In the genomic region with DNA sequence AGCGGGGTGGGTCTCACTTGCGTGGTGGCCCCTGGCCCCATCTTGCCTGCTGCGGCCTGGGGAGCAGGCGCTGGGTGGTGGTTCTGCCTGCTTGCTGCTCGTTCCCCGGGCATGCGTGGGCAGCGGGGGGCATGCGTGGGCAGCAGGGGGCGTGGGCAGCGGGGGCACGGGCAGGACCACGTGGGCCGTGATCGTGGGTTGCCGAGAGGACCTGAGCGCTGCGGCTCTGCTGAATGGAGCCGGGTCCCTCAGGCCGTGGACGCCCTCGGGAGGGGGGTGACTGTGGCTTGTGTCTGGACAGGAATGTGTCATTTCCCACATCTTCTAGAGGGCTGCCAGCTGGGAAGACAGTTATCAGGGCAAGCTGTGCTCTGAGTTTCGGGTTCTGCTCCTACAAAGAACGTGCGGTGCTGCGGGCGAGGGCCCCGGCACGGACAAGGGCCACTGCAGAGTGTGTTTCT, we compare ENCODE assay signal across 21 cellular contexts. TPM values are rescaled to one million over a fixed set of nuclear protein-coding genes. Genes with fewer than 3 reads are reported as not detected.
A peak's percentile ranks its signal among the peaks of the same experiment; 100 is the strongest.
DNase-seq lines count a peak whose midpoint lies in the region; ATAC-seq, FAIRE-seq and TF ChIP-seq lines count a peak whose summit lies in the region.
"Had no signal": no experiment of that assay in that cellular context is flagged by ENCODE, and none has a peak within 500 bp of the region (broad histone marks: within the 10 kb centered on the region; RNA-seq: fewer than 3 reads in every experiment).

No MANE protein-coding gene starts in this region.

- RAD21 ChIA-PET in HCT116 (lab: Charles Lee; ENCODE audit: low non-redundant PET in 1 of 2, low total read pairs in 2 of 2, uncharacterized antibody in 2 of 2, unreplicated experiment in 2 of 2) = no interaction called here

- peaks cover 24% of the 10 kb centered on the region for H3K79me2 ChIP-seq in HepG2 (ENCODE audit: insufficient read depth, low read length)
- no peaks in the 10 kb centered on the region for H3K79me2 ChIP-seq in HCT116 (ENCODE audit: insufficient read depth, low read length)

- POLR2A ChIA-PET in HepG2 (lab: Yijun Ruan, JAX) (interaction anchor here (1.1 to 8.9 kb wide), 3 partner anchors 8 to 42 kb away, joined by 3 to 218 read pairs (median 5); a partner anchor contains a TSS), HCT116 (lab: Charles Lee) (no interaction called here)

- H3K4me3 Mint-ChIP-seq in type B pancreatic cell (no peak overlapping the region), immature natural killer cell (no peak overlapping the region)
- H3K4me3 Mint-ChIP-seq: activated CD4-positive, alpha-beta T cell treated with anti-CD3 and anti-CD28 coated beads for 36 hours; nephron had no signal

- H3K4me2 ChIP-seq in HepG2 (ENCODE audit: low read depth, low read length) = no peak overlapping the region
- H3K4me2 ChIP-seq in HCT116 (ENCODE audit: low read length) = no peak overlapping the region

- H3K4me1 ChIP-seq in HepG2 (ENCODE audit: insufficient read depth, low read length) = peaks cover 41% of the 10 kb centered on the region
- H3K4me1 ChIP-seq in right lobe of liver = peaks cover 0 to 26% (median 11%) of the 10 kb centered on the region in 4 donors
- no peaks in the 10 kb centered on the region for H3K4me1 ChIP-seq in HCT116 (ENCODE audit: control insufficient read depth in 1 of 2, insufficient read depth in 2 of 2, low read length in 2 of 2)

- H3K27me3 Mint-ChIP-seq in type B pancreatic cell = no peaks in the 10 kb centered on the region
- H3K27me3 Mint-ChIP-seq in immature natural killer cell (ENCODE audit: low read depth in 3 of 3) = peaks cover 12 to 16% (median 14%) of the 10 kb centered on the region in 3 donors
- H3K27me3 Mint-ChIP-seq: activated CD4-positive, alpha-beta T cell treated with anti-CD3 and anti-CD28 coated beads for 36 hours; CD8-positive, alpha-beta memory T cell had no signal

- peaks cover 26% of the 10 kb centered on the region for H3K4me1 Mint-ChIP-seq in type B pancreatic cell (ENCODE audit: unreplicated experiment)
- H3K4me1 Mint-ChIP-seq in immature natural killer cell = peaks cover 16 to 20% of the 10 kb centered on the region in 2 donors

- TF ChIP-seq CTCF in HepG2 (CRISPR knock-in tag; IDR thresholded peaks at IDR 0.05) (no peak; the same call in 1 of the 2 replicates), right lobe of liver (IDR thresholded peaks at IDR 0.05) (no peak), HCT116 (IDR thresholded peaks at IDR 0.05 in 2 of 3, conservative IDR thresholded peaks at IDR 0.05 in 1 of 3; ENCODE audit: borderline replicate concordance in 1 of 3, insufficient read depth in 1 of 3, low read depth in 2 of 3, low read length in 2 of 3) (no peak), type B pancreatic cell (conservative IDR thresholded peaks at IDR 0.05) (no peak)

- in situ Hi-C loops in HepG2 (cut with HindIII; ENCODE audit: extremely low pct_ligation_motif_present, low pct_unique_long_range_greater_than_20kb) = no loop called here

- ATAC-seq in HepG2 (no peak), right lobe of liver (no peak), HCT116 (no peak)
- ATAC-seq: activated CD4-positive, alpha-beta T cell treated with anti-CD3 and anti-CD28 coated beads for 36 hours had no signal

- no peaks in the 10 kb centered on the region for H3K9me3 Mint-ChIP-seq in type B pancreatic cell
- no peaks in the 10 kb centered on the region for H3K9me3 Mint-ChIP-seq in immature natural killer cell
- H3K9me3 Mint-ChIP-seq: CD8-positive, alpha-beta memory T cell; nephron had no signal

- no peaks in the 10 kb centered on the region for H3K36me3 Mint-ChIP-seq in type B pancreatic cell
- H3K36me3 Mint-ChIP-seq in immature natural killer cell = peaks cover 0 to 4% (median 0%) of the 10 kb centered on the region in 3 donors

- DNase-seq in HepG2 (ENCODE audit: low spot score) (no peak), right lobe of liver (no peak), HCT116 (ENCODE audit: low read depth, low spot score) (no peak), iPS-NIHi7 (ENCODE audit: extremely low spot score) (peak; percentile 7), type B pancreatic cell (ENCODE audit: extremely low spot score, unreplicated experiment) (peak; percentile 64), HuH-7.5 (ENCODE audit: low spot score) (no peak), immature natural killer cell (no peak), inferior parietal cortex (ENCODE audit: extremely low spot score) (no peak)
- DNase-seq: activated CD4-positive, alpha-beta T cell treated with anti-CD3 and anti-CD28 coated beads for 36 hours; activated naive CD4-positive, alpha-beta T cell treated with anti-CD3 and anti-CD28 coated beads, Interleukin-2, amount 50 U/mL, for 16 hours; CD8-positive, alpha-beta memory T cell; NCI-H1092 treated with DMSO at 0.1 percent for 48 hours; NCI-H1930; NCI-H226; NCI-H774; SIG-M5; stimulated activated naive CD4-positive, alpha-beta T cell; T-helper 1 cell had no signal

- TF ChIP-seq POLR2A in HepG2 (IDR thresholded peaks at IDR 0.05; ENCODE audit: insufficient read depth in 1 of 2, low read depth in 2 of 2, low read length in 2 of 2) = no peak
- no peak for TF ChIP-seq POLR2A in right lobe of liver (IDR thresholded peaks at IDR 0.05)
- no peak for TF ChIP-seq POLR2A in HCT116 (IDR thresholded peaks at IDR 0.05; ENCODE audit: borderline replicate concordance, extremely low read depth, insufficient read depth, insufficient read length)

- H2AFZ ChIP-seq in HepG2 (ENCODE audit: low read length) (no peak overlapping the region), HCT116 (ENCODE audit: low read depth, low read length, poor library complexity, severe bottlenecking) (no peak overlapping the region)

- H3K27ac ChIP-seq in HepG2 (ENCODE audit: extremely low read length, insufficient read depth, low read length) = peak overlapping the region; percentile 52
- H3K27ac ChIP-seq in right lobe of liver = no peak overlapping the region
- H3K27ac ChIP-seq in HCT116 (ENCODE audit: low read depth, low read length) = no peak overlapping the region

- no peak overlapping the region for H3K27ac Mint-ChIP-seq in type B pancreatic cell
- H3K27ac Mint-ChIP-seq in immature natural killer cell = no peak overlapping the region
- H3K27ac Mint-ChIP-seq: activated CD4-positive, alpha-beta T cell treated with anti-CD3 and anti-CD28 coated beads for 36 hours; nephron had no signal

- no peaks in the 10 kb centered on the region for H3K9me3 ChIP-seq in HepG2 (ENCODE audit: low read length)
- H3K9me3 ChIP-seq in right lobe of liver = no peaks in the 10 kb centered on the region
- H3K9me3 ChIP-seq in HCT116 (ENCODE audit: control insufficient read depth in 1 of 2, insufficient read depth in 1 of 2, low read depth in 1 of 2, low read length in 2 of 2) = no peaks in the 10 kb centered on the region

- TF ChIP-seq RAD21 in HepG2 (CRISPR knock-in tag; IDR thresholded peaks at IDR 0.05) (no peak), HCT116 (IDR thresholded peaks at IDR 0.05; ENCODE audit: low read depth) (no peak)

- H3K4me3 ChIP-seq in HepG2 (replicated peaks in 1 of 3; ENCODE audit: insufficient read depth in 1 of 3, low read depth in 2 of 3, low read length in 3 of 3) (no peak overlapping the region), right lobe of liver (no peak overlapping the region), HCT116 (replicated peaks in 1 of 2; ENCODE audit: low read depth in 1 of 2, low read length in 2 of 2) (no peak overlapping the region)

- H4K20me1 ChIP-seq in HepG2 (ENCODE audit: insufficient read depth, low read length) (no peaks in the 10 kb centered on the region), HCT116 (ENCODE audit: insufficient read depth) (no peaks in the 10 kb centered on the region)

- H3K27me3 ChIP-seq in HepG2 (ENCODE audit: control insufficient read depth in 1 of 2, insufficient read depth in 2 of 2, low read length in 2 of 2) (no peaks in the 10 kb centered on the region; a peak in 1 of 5 replicates), right lobe of liver (no peaks in the 10 kb centered on the region), HCT116 (ENCODE audit: insufficient read depth, low read length) (no peaks in the 10 kb centered on the region)

- BruUV-seq in HepG2 (replicated peaks; lab: Mats Ljungman, UMichigan) (no TSS peak), HCT116 (replicated peaks; lab: Mats Ljungman, UMichigan) (TSS peak; percentile 32)

- H3K9ac ChIP-seq in HepG2 (ENCODE audit: insufficient read depth, low read depth, low read length) (no peak overlapping the region), HCT116 (ENCODE audit: low read length) (no peak overlapping the region)

- CTCF ChIA-PET in HepG2 (lab: Yijun Ruan, JAX; ENCODE audit: low intra/inter-chr PET ratio, low total read pairs) = no interaction called here
- CTCF ChIA-PET in HCT116 (lab: Charles Lee) = no interaction called here

- H3K36me3 ChIP-seq in HepG2 (replicated peaks in 1 of 2; ENCODE audit: control insufficient read depth in 1 of 2, insufficient read depth in 2 of 2, low read length in 2 of 2) = no peaks in the 10 kb centered on the region; a peak in 1 of 5 replicates
- no peaks in the 10 kb centered on the region for H3K36me3 ChIP-seq in right lobe of liver
- H3K36me3 ChIP-seq in HCT116 (ENCODE audit: control insufficient read depth in 1 of 2, insufficient read depth in 2 of 2, low read length in 2 of 2) = no peaks in the 10 kb centered on the region

- no peaks in the 10 kb centered on the region for H3K9me2 ChIP-seq in HCT116 (ENCODE audit: insufficient read depth)

- intact Hi-C loops in HepG2 (cut with micrococcal nuclease; ENCODE audit: unreplicated experiment) = no loop called here
- intact Hi-C loops in right lobe of liver (cut with DNase I) = no loop called here
- intact Hi-C loops in HCT116 (cut with micrococcal nuclease) = no loop called here

- TF ChIP-seq EP300 in HepG2 (IDR thresholded peaks at IDR 0.05; ENCODE audit: low read depth in 2 of 2, low read length in 2 of 2) = no peak
- no peak for TF ChIP-seq EP300 in HepG2 (CRISPR knock-in tag; IDR thresholded peaks at IDR 0.05; ENCODE audit: borderline replicate concordance)

- FAIRE-seq in HepG2 (lab: Jason Lieb, UNC) = no peak
- FAIRE-seq: endometrium, GM12891 had no signal

- WGBS in HepG2 (ENCODE audit: low lambda C conversion rate) = 95% methylated on average over 21 of the region's 29 CpGs
- 80% methylated on average over 6 of the region's 29 CpGs for WGBS in right lobe of liver (ENCODE audit: insufficient coverage, low coverage, low lambda C conversion rate, missing lambda C conversion rate)

RNA-seq across cellular contexts. Expression of a gene that starts 8.3 kb away (rescaled TPM):
- total RNA-seq in HepG2 (2016; rRNA removed; fragmentation: Illumina TruSeq; extraction: Trizol) (0.20 and 0.72 TPM in 2 replicates), right lobe of liver (under 1 TPM in 3 of 6 experiments, not detected in 3; 0.53 to 0.83 (median 0.70) TPM), HCT116 (2021; ENCODE audit: unreplicated experiment) (0.44 TPM), type B pancreatic cell (ENCODE audit: low replicate concordance) (0.19 and 0.29 TPM in 2 replicates)
- 0.30 TPM in 1 of 2 replicates, not detected in the other for total RNA-seq in HepG2 (2016; cell fraction: cytosol; rRNA removed; fragmentation: Illumina TruSeq; extraction: Trizol; ENCODE audit: low read depth)
- 0.32 and 0.36 TPM in 2 replicates for total RNA-seq in HepG2 (2016; cell fraction: insoluble cytoplasmic fraction; rRNA removed; fragmentation: Illumina TruSeq; extraction: Trizol)
- 0.34 and 0.52 TPM in 2 replicates for total RNA-seq in HepG2 (2016; cell fraction: membrane; rRNA removed; fragmentation: Illumina TruSeq; extraction: Trizol)
- total RNA-seq in HepG2 (2016; cell fraction: nucleus; rRNA removed; fragmentation: Illumina TruSeq; extraction: Trizol) = 0.72 and 0.75 TPM in 2 replicates
- polyA plus RNA-seq in HepG2 (2011; rRNA removed) (0.17 and 0.30 TPM in 2 replicates), immature natural killer cell (not detected)
- 0.14 and 0.27 TPM in 2 replicates for polyA plus RNA-seq in HepG2 (2011; cell fraction: cytosol; rRNA removed)
- polyA plus RNA-seq in HepG2 (2011; cell fraction: nucleus; rRNA removed) = 4.0 and 5.9 TPM in 2 replicates
- 0.87 and 1.1 TPM in 2 replicates for polyA plus RNA-seq in HepG2 (2012)
- polyA plus RNA-seq in HepG2 (2016; cell fraction: cytosol; fragmentation: Illumina TruSeq; extraction: Trizol; ENCODE audit: low read depth) = 0.07 TPM in 1 of 2 replicates, not detected in the other
- 0.29 and 0.79 TPM in 2 replicates for polyA plus RNA-seq in HepG2 (2016; cell fraction: insoluble cytoplasmic fraction; fragmentation: Illumina TruSeq; extraction: Trizol; ENCODE audit: low read depth)
- 0.31 and 0.40 TPM in 2 replicates for polyA plus RNA-seq in HepG2 (2016; cell fraction: membrane; fragmentation: Illumina TruSeq; extraction: Trizol; ENCODE audit: low read depth)
- 2.5 and 3.4 TPM in 2 replicates for polyA plus RNA-seq in HepG2 (2016; cell fraction: nucleus; fragmentation: Illumina TruSeq; extraction: Trizol; ENCODE audit: insufficient read depth, low read depth)
- 2.6 TPM in 1 of 2 replicates, not detected in the other for polyA minus RNA-seq in HepG2 (2011; rRNA and poly(A)+ RNA removed; ENCODE audit: low replicate concordance)
- 1.1 and 1.4 TPM in 2 replicates for polyA minus RNA-seq in HepG2 (2011; cell fraction: cytosol; rRNA and poly(A)+ RNA removed)
- polyA minus RNA-seq in HepG2 (2011; cell fraction: nucleus; rRNA and poly(A)+ RNA removed) = 1.9 and 2.1 TPM in 2 replicates
- 0.10 and 0.25 TPM in 2 replicates for polyA plus RNA-seq in HCT116 (2012)
- polyA plus RNA-seq: CD8-positive, alpha-beta memory T cell had no signal

RNA-seq across cellular contexts. Expression of a gene that starts 33.9 kb away (rescaled TPM):
- 10.2 and 20.3 TPM in 2 replicates for total RNA-seq in HepG2 (2016; rRNA removed; fragmentation: Illumina TruSeq; extraction: Trizol)
- total RNA-seq in HepG2 (2016; cell fraction: cytosol; rRNA removed; fragmentation: Illumina TruSeq; extraction: Trizol; ENCODE audit: low read depth) = 5.4 and 6.4 TPM in 2 replicates
- 9.1 and 22.3 TPM in 2 replicates for total RNA-seq in HepG2 (2016; cell fraction: insoluble cytoplasmic fraction; rRNA removed; fragmentation: Illumina TruSeq; extraction: Trizol)
- total RNA-seq in HepG2 (2016; cell fraction: membrane; rRNA removed; fragmentation: Illumina TruSeq; extraction: Trizol) = 6.5 and 7.3 TPM in 2 replicates
- 18.0 and 21.4 TPM in 2 replicates for total RNA-seq in HepG2 (2016; cell fraction: nucleus; rRNA removed; fragmentation: Illumina TruSeq; extraction: Trizol)
- 19.2 and 20.5 TPM in 2 replicates for polyA plus RNA-seq in HepG2 (2011; rRNA removed)
- polyA plus RNA-seq in HepG2 (2011; cell fraction: cytosol; rRNA removed) = 6.4 and 12.2 TPM in 2 replicates
- polyA plus RNA-seq in HepG2 (2011; cell fraction: nucleus; rRNA removed) = 166 and 260 TPM in 2 replicates
- 16.1 and 26.4 TPM in 2 replicates for polyA plus RNA-seq in HepG2 (2012)
- polyA plus RNA-seq in HepG2 (2016; cell fraction: cytosol; fragmentation: Illumina TruSeq; extraction: Trizol; ENCODE audit: low read depth) = 1.4 and 1.5 TPM in 2 replicates
- 7.6 and 10.2 TPM in 2 replicates for polyA plus RNA-seq in HepG2 (2016; cell fraction: insoluble cytoplasmic fraction; fragmentation: Illumina TruSeq; extraction: Trizol; ENCODE audit: low read depth)
- 3.0 and 3.4 TPM in 2 replicates for polyA plus RNA-seq in HepG2 (2016; cell fraction: membrane; fragmentation: Illumina TruSeq; extraction: Trizol; ENCODE audit: low read depth)
- 52.5 and 55.5 TPM in 2 replicates for polyA plus RNA-seq in HepG2 (2016; cell fraction: nucleus; fragmentation: Illumina TruSeq; extraction: Trizol; ENCODE audit: insufficient read depth, low read depth)
- 12.2 and 16.0 TPM in 2 replicates for polyA minus RNA-seq in HepG2 (2011; rRNA and poly(A)+ RNA removed; ENCODE audit: low replicate concordance)
- polyA minus RNA-seq in HepG2 (2011; cell fraction: cytosol; rRNA and poly(A)+ RNA removed) = 6.7 and 8.6 TPM in 2 replicates
- 21.5 and 26.5 TPM in 2 replicates for polyA minus RNA-seq in HepG2 (2011; cell fraction: nucleus; rRNA and poly(A)+ RNA removed)
- 10 to 100 TPM; 18.9 to 38.6 (median 25.9) TPM for total RNA-seq in right lobe of liver
- total RNA-seq in HCT116 (2021; ENCODE audit: unreplicated experiment) = 46.3 TPM
- polyA plus RNA-seq in HCT116 (2012) = 25.8 and 32.0 TPM in 2 replicates
- 17.3 and 36.0 TPM in 2 replicates for total RNA-seq in type B pancreatic cell (ENCODE audit: low replicate concordance)
- 1 to 10 TPM in 2 of 3 donors, under 1 TPM in 1; 0.49 to 2.9 (median 1.5) TPM for polyA plus RNA-seq in immature natural killer cell

RNA-seq across cellular contexts. Expression of a gene that starts 40.7 kb away (rescaled TPM):
- total RNA-seq in HepG2 (2016; rRNA removed; fragmentation: Illumina TruSeq; extraction: Trizol) = 104 and 107 TPM in 2 replicates
- 27.0 and 30.1 TPM in 2 replicates for total RNA-seq in HepG2 (2016; cell fraction: cytosol; rRNA removed; fragmentation: Illumina TruSeq; extraction: Trizol; ENCODE audit: low read depth)
- total RNA-seq in HepG2 (2016; cell fraction: insoluble cytoplasmic fraction; rRNA removed; fragmentation: Illumina TruSeq; extraction: Trizol) = 108 and 118 TPM in 2 replicates
- total RNA-seq in HepG2 (2016; cell fraction: membrane; rRNA removed; fragmentation: Illumina TruSeq; extraction: Trizol) = 67.8 and 70.6 TPM in 2 replicates
- 43.9 and 53.0 TPM in 2 replicates for total RNA-seq in HepG2 (2016; cell fraction: nucleus; rRNA removed; fragmentation: Illumina TruSeq; extraction: Trizol)
- polyA plus RNA-seq in HepG2 (2011; rRNA removed) = 53.5 and 71.4 TPM in 2 replicates
- polyA plus RNA-seq in HepG2 (2011; cell fraction: cytosol; rRNA removed) = 52.8 and 126 TPM in 2 replicates
- 167 and 187 TPM in 2 replicates for polyA plus RNA-seq in HepG2 (2011; cell fraction: nucleus; rRNA removed)
- 34.5 and 40.6 TPM in 2 replicates for polyA plus RNA-seq in HepG2 (2012)
- polyA plus RNA-seq in HepG2 (2016; cell fraction: cytosol; fragmentation: Illumina TruSeq; extraction: Trizol; ENCODE audit: low read depth) = 23.8 and 25.7 TPM in 2 replicates
- polyA plus RNA-seq in HepG2 (2016; cell fraction: insoluble cytoplasmic fraction; fragmentation: Illumina TruSeq; extraction: Trizol; ENCODE audit: low read depth) = 96.8 and 121 TPM in 2 replicates
- 48.5 and 51.3 TPM in 2 replicates for polyA plus RNA-seq in HepG2 (2016; cell fraction: membrane; fragmentation: Illumina TruSeq; extraction: Trizol; ENCODE audit: low read depth)
- polyA plus RNA-seq in HepG2 (2016; cell fraction: nucleus; fragmentation: Illumina TruSeq; extraction: Trizol; ENCODE audit: insufficient read depth, low read depth) = 84.0 and 95.2 TPM in 2 replicates
- polyA minus RNA-seq in HepG2 (2011; rRNA and poly(A)+ RNA removed; ENCODE audit: low replicate concordance) = 114 TPM in 1 of 2 replicates, not detected in the other
- polyA minus RNA-seq in HepG2 (2011; cell fraction: cytosol; rRNA and poly(A)+ RNA removed) = 45.5 and 50.7 TPM in 2 replicates
- 32.4 and 35.0 TPM in 2 replicates for polyA minus RNA-seq in HepG2 (2011; cell fraction: nucleus; rRNA and poly(A)+ RNA removed)
- total RNA-seq in right lobe of liver = 10 to 100 TPM; 16.8 to 87.1 (median 76.2) TPM
- 0.34 TPM for total RNA-seq in HCT116 (2021; ENCODE audit: unreplicated experiment)
- 0.05 and 0.09 TPM in 2 replicates for polyA plus RNA-seq in HCT116 (2012)
- total RNA-seq in type B pancreatic cell (ENCODE audit: low replicate concordance) = 0.19 and 0.51 TPM in 2 replicates
- polyA plus RNA-seq in immature natural killer cell = not detected
- total RNA-seq: CD8-positive, alpha-beta memory T cell had no signal
- polyA plus RNA-seq: CD8-positive, alpha-beta memory T cell had no signal

Comparison
In these comparisons a context has a peak if more than half of its experiments do, and no peak if none do; other contexts are left out.
1. DNase-seq: peak in iPS-NIHi7 (single experiment) and type B pancreatic cell (single experiment); none in HepG2 (single experiment), right lobe of liver (0 of 3), HCT116 (single experiment), HuH-7.5 (single experiment), immature natural killer cell (0 of 3) and inferior parietal cortex (single experiment).
2. RNA of a gene that starts 40.7 kb away (total RNA-seq): 27.0 to 118 TPM in HepG2 and 16.8 to 87.1 TPM in right lobe of liver; 0.19 to 0.51 TPM in type B pancreatic cell and 0.34 TPM in HCT116 (single experiment); every median in the first group is over 10 times any median in the second.